Comparison of ENCODE assay signal across 23 cellular contexts in the genomic region with DNA sequence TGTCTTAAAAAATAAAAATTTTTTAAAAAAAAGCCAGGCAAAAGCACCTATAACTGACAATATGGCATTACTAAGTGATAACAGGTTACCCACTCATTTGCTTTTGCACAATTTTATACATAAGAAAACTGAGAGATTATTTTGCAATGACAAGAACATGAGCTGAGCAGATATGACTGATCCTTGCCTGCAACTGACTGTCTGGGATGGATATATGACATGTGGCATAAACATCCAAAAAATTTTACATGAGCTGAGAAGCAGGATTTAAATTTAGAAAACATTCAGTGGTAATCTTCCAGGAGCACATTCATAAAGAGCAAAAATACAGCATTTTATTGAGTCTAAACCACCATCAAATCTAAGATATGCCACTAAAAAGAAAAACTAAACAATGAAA.
"Had no signal": no experiment of that assay in that cellular context is flagged by ENCODE, and none has a peak within 500 bp of the region (broad histone marks: within the 10 kb centered on the region; RNA-seq: fewer than 3 reads in every experiment).

No MANE protein-coding gene starts in this region.

- H3K4me1 ChIP-seq: stomach, suprapubic skin, testis, thyroid gland, tibial artery, tibial nerve, transverse colon, upper lobe of left lung, upper lobe of right lung, uterus, vagina had no signal

- H3K27ac ChIP-seq: stomach, suprapubic skin, testis, thoracic aorta, thyroid gland, tibial artery, tibial nerve, transverse colon, upper lobe of left lung, upper lobe of right lung, uterus, vagina had no signal

- H3K4me3 ChIP-seq: stomach, suprapubic skin, testis, thoracic aorta, thyroid gland, tibial artery, tibial nerve, transverse colon, upper lobe of left lung, upper lobe of right lung, uterus, vagina had no signal

- H3K27me3 ChIP-seq: stomach, suprapubic skin, testis, thyroid gland, tibial artery, tibial nerve, transverse colon, upper lobe of left lung, upper lobe of right lung, uterus, vagina had no signal

- H3K36me3 ChIP-seq: stomach, suprapubic skin, thoracic aorta, thyroid gland, tibial artery, tibial nerve, transverse colon, upper lobe of left lung, upper lobe of right lung, uterus, vagina had no signal

- H3K9me3 ChIP-seq: stomach, suprapubic skin, testis, thoracic aorta, thyroid gland, tibial artery, transverse colon, upper lobe of left lung, upper lobe of right lung, uterus, vagina had no signal

- DNase-seq: stimulated activated CD4-positive, alpha-beta T cell treated with anti-CD3 and anti-CD28 coated beads, Interleukin-2, amount 100 ng/mL, for 48 hours; stimulated activated CD4-positive, alpha-beta T cell treated with anti-CD3 and anti-CD28 coated beads, Interleukin-4, amount 100 ng/mL, for 1 hour; stimulated activated CD4-positive, alpha-beta T cell treated with anti-CD3 and anti-CD28 coated beads, Interleukin-4, amount 100 ng/mL, for 24 hours; stimulated activated CD4-positive, alpha-beta T cell treated with anti-CD3 and anti-CD28 coated beads, Interleukin-4, amount 100 ng/mL, for 4 hours; stimulated activated CD8-positive, alpha-beta memory T cell treated with anti-CD3 and anti-CD28 coated beads, Interleukin-4, amount 100 ng/mL, for 48 hours; stimulated activated naive B cell treated with anti-CD40 and anti-IgM and Interleukin-4, amounts not matched to agents 10 μg/mL and 1 μg/mL and 100 μg/mL, for 72 hours; stimulated activated naive CD4-positive, alpha-beta T cell; stimulated activated naive CD4-positive, alpha-beta T cell treated with Interleukin-2 at 50 U/mL for 16 hours; stimulated activated naive CD8-positive, alpha-beta T cell treated with anti-CD3 and anti-CD28 coated beads, Interleukin-15, amount 100 ng/mL, for 72 hours; stimulated activated naive CD8-positive, alpha-beta T cell treated with anti-CD3 and anti-CD28 coated beads, Interleukin-15, Interleukin-2, amounts not matched to agents 100 U/mL and 50 U/mL, for 24 hours; stomach; substantia nigra; testis; thyroid gland; tibial artery; transverse colon; upper lobe of left lung; upper lobe of right lung; uterus had no signal
